In the genomic region with DNA sequence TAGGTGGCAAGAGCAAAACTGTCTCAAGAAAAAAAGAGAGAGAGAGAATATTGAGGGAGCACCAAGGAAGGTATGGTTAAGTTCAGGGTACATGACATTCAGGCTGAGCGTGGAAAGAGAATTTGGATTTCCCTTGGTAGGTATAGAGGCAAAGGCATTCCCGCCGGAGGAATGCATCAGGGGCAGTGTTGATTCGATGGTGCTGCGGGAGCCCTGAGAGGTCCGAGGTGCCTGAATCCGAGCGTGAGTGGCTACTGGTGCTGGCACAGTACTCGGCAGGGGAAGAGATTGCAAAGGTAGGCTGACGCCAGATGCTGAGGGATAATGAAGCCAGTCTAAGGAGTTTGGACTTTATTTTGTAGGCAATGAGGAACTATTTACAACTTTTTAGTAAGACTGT, we compare ENCODE assay signal across 8 cellular contexts.
"Had no signal": no experiment of that assay in that cellular context is flagged by ENCODE, and none has a peak within 500 bp of the region (broad histone marks: within the 10 kb centered on the region; RNA-seq: fewer than 3 reads in every experiment).

No MANE protein-coding gene starts in this region.

- FAIRE-seq: G401.6, GM12878, GM12891, GM12892, GM18507, GM19239 had no signal

- ATAC-seq: GM12878 had no signal

- DNase-seq: GDM1, GF-D8 had no signal

- H3K4me3 ChIP-seq: GM12878 had no signal
